Comparison of ENCODE assay signal across 1 cellular context in the genomic region with DNA sequence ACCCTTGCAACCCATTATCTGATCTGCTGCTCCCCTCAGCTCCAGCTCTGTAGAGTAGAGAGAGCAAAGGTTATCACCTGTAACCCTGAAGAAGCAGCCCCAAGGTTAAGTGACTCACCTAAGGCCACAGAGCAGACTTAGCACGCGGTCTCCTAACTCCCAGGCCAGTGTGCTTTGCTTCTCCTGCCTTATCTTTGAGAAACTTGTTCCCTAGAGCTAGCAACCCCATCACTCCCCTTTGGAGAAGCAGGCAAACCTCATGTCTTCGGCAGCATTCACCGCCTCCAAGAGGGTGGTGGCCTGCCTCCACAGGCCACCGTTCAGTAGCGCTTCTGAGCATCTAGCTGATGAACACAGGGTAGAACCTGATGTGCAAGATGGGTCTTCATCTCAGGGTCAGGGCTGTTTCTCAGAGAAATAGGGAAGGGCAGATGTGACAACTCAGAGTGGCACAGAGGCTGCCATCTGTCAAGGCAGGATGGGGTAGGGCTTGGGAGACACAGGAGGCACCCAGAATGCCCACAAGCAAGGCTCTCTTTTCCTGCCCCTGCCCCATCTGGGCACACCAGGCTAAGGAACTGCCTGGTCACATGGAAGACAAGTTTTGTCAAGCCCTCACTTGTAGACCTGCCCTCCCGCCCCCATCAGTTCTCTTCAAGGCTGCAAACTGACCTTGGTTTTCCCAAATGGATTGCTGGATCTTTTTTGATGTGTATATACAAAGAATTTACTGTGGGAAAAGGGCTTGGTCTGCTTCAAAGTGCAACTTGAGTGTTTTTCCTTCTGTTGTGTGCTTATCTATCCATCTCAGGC.
TF ChIP-seq lines count a peak whose summit lies in the region.

No MANE protein-coding gene starts in this region.

TF ChIP-seq in K562, 482 proteins besides CTCF, POLR2A, EP300 and RAD21 (continues in another document):
- TF ChIP-seq, protein P1, sequence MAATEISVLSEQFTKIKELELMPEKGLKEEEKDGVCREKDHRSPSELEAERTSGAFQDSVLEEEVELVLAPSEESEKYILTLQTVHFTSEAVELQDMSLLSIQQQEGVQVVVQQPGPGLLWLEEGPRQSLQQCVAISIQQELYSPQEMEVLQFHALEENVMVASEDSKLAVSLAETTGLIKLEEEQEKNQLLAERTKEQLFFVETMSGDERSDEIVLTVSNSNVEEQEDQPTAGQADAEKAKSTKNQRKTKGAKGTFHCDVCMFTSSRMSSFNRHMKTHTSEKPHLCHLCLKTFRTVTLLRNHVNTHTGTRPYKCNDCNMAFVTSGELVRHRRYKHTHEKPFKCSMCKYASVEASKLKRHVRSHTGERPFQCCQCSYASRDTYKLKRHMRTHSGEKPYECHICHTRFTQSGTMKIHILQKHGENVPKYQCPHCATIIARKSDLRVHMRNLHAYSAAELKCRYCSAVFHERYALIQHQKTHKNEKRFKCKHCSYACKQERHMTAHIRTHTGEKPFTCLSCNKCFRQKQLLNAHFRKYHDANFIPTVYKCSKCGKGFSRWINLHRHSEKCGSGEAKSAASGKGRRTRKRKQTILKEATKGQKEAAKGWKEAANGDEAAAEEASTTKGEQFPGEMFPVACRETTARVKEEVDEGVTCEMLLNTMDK (IDR thresholded peaks at IDR 0.05; ENCODE audit: borderline replicate concordance, insufficient read depth, low read depth, low read length, poor library complexity, severe bottlenecking): no peak
- no peak for TF ChIP-seq MCM5 (IDR thresholded peaks at IDR 0.05; ENCODE audit: low read depth)
- no peak for TF ChIP-seq HNRNPUL1 (IDR thresholded peaks at IDR 0.05; ENCODE audit: low read length)
- no peak for TF ChIP-seq HDAC6 (IDR thresholded peaks at IDR 0.05; ENCODE audit: low read depth, low read length)
- TF ChIP-seq ZNF274 (IDR thresholded peaks at IDR 0.05; ENCODE audit: borderline replicate concordance, low read depth, low read length): no peak
- TF ChIP-seq, protein P2, sequence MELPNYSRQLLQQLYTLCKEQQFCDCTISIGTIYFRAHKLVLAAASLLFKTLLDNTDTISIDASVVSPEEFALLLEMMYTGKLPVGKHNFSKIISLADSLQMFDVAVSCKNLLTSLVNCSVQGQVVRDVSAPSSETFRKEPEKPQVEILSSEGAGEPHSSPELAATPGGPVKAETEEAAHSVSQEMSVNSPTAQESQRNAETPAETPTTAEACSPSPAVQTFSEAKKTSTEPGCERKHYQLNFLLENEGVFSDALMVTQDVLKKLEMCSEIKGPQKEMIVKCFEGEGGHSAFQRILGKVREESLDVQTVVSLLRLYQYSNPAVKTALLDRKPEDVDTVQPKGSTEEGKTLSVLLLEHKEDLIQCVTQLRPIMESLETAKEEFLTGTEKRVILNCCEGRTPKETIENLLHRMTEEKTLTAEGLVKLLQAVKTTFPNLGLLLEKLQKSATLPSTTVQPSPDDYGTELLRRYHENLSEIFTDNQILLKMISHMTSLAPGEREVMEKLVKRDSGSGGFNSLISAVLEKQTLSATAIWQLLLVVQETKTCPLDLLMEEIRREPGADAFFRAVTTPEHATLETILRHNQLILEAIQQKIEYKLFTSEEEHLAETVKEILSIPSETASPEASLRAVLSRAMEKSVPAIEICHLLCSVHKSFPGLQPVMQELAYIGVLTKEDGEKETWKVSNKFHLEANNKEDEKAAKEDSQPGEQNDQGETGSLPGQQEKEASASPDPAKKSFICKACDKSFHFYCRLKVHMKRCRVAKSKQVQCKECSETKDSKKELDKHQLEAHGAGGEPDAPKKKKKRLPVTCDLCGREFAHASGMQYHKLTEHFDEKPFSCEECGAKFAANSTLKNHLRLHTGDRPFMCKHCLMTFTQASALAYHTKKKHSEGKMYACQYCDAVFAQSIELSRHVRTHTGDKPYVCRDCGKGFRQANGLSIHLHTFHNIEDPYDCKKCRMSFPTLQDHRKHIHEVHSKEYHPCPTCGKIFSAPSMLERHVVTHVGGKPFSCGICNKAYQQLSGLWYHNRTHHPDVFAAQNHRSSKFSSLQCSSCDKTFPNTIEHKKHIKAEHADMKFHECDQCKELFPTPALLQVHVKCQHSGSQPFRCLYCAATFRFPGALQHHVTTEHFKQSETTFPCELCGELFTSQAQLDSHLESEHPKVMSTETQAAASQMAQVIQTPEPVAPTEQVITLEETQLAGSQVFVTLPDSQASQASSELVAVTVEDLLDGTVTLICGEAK (IDR thresholded peaks at IDR 0.05): no peak
- TF ChIP-seq, protein P2 (CRISPR knock-in tag; IDR thresholded peaks at IDR 0.05): no peak
- 0 out of 2 replicates have a peak, but pooled peaks have one; percentile 24 for TF ChIP-seq ATF7 (IDR thresholded peaks at IDR 0.05)
- TF ChIP-seq ZNF764 (CRISPR knock-in tag; IDR thresholded peaks at IDR 0.05; ENCODE audit: low read depth): no peak
- TF ChIP-seq SLC30A9 (CRISPR knock-in tag; IDR thresholded peaks at IDR 0.05): no peak
- TF ChIP-seq, protein P3, sequence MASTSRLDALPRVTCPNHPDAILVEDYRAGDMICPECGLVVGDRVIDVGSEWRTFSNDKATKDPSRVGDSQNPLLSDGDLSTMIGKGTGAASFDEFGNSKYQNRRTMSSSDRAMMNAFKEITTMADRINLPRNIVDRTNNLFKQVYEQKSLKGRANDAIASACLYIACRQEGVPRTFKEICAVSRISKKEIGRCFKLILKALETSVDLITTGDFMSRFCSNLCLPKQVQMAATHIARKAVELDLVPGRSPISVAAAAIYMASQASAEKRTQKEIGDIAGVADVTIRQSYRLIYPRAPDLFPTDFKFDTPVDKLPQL (IDR thresholded peaks at IDR 0.05; ENCODE audit: extremely low read depth, insufficient read length): no peak
- no peak for TF ChIP-seq ETV1 (tag; conservative IDR thresholded peaks at IDR 0.05; ENCODE audit: low read depth)
- no peak for TF ChIP-seq CGGBP1 (CRISPR knock-in tag; IDR thresholded peaks at IDR 0.05)
- TF ChIP-seq, protein P4, sequence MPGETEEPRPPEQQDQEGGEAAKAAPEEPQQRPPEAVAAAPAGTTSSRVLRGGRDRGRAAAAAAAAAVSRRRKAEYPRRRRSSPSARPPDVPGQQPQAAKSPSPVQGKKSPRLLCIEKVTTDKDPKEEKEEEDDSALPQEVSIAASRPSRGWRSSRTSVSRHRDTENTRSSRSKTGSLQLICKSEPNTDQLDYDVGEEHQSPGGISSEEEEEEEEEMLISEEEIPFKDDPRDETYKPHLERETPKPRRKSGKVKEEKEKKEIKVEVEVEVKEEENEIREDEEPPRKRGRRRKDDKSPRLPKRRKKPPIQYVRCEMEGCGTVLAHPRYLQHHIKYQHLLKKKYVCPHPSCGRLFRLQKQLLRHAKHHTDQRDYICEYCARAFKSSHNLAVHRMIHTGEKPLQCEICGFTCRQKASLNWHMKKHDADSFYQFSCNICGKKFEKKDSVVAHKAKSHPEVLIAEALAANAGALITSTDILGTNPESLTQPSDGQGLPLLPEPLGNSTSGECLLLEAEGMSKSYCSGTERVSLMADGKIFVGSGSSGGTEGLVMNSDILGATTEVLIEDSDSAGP (CRISPR knock-in tag; IDR thresholded peaks at IDR 0.05): 0 out of 2 replicates have a peak, but pooled peaks have one; percentile 37
- no peak for TF ChIP-seq ZFP1 (CRISPR knock-in tag; IDR thresholded peaks at IDR 0.05)
- TF ChIP-seq, protein P5, sequence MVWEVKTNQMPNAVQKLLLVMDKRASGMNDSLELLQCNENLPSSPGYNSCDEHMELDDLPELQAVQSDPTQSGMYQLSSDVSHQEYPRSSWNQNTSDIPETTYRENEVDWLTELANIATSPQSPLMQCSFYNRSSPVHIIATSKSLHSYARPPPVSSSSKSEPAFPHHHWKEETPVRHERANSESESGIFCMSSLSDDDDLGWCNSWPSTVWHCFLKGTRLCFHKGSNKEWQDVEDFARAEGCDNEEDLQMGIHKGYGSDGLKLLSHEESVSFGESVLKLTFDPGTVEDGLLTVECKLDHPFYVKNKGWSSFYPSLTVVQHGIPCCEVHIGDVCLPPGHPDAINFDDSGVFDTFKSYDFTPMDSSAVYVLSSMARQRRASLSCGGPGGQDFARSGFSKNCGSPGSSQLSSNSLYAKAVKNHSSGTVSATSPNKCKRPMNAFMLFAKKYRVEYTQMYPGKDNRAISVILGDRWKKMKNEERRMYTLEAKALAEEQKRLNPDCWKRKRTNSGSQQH (CRISPR knock-in tag; IDR thresholded peaks at IDR 0.05): no peak
- TF ChIP-seq SMARCE1 (IDR thresholded peaks at IDR 0.05): peak; percentile 87
- TF ChIP-seq NCOA1 (IDR thresholded peaks at IDR 0.05; ENCODE audit: low read depth): no peak
- TF ChIP-seq JUNB (CRISPR knock-in tag; conservative IDR thresholded peaks at IDR 0.05): no peak
- TF ChIP-seq EZH2 (IDR thresholded peaks at IDR 0.05; ENCODE audit: borderline replicate concordance, low read depth, low read length): no peak
- TF ChIP-seq CBX1 (IDR thresholded peaks at IDR 0.05; ENCODE audit: low read depth): no peak
- TF ChIP-seq HLTF (IDR thresholded peaks at IDR 0.05): no peak
- peak; percentile 15; the same call in 1 of the 2 replicates for TF ChIP-seq GABPB1 (CRISPR knock-in tag; IDR thresholded peaks at IDR 0.05)
- TF ChIP-seq, protein P6, sequence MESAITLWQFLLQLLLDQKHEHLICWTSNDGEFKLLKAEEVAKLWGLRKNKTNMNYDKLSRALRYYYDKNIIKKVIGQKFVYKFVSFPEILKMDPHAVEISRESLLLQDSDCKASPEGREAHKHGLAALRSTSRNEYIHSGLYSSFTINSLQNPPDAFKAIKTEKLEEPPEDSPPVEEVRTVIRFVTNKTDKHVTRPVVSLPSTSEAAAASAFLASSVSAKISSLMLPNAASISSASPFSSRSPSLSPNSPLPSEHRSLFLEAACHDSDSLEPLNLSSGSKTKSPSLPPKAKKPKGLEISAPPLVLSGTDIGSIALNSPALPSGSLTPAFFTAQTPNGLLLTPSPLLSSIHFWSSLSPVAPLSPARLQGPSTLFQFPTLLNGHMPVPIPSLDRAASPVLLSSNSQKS (CRISPR knock-in tag; IDR thresholded peaks at IDR 0.05): no peak
- TF ChIP-seq ETS2 (tag; IDR thresholded peaks at IDR 0.05; ENCODE audit: borderline replicate concordance, poor library complexity, severe bottlenecking): no peak
- TF ChIP-seq, protein P7, sequence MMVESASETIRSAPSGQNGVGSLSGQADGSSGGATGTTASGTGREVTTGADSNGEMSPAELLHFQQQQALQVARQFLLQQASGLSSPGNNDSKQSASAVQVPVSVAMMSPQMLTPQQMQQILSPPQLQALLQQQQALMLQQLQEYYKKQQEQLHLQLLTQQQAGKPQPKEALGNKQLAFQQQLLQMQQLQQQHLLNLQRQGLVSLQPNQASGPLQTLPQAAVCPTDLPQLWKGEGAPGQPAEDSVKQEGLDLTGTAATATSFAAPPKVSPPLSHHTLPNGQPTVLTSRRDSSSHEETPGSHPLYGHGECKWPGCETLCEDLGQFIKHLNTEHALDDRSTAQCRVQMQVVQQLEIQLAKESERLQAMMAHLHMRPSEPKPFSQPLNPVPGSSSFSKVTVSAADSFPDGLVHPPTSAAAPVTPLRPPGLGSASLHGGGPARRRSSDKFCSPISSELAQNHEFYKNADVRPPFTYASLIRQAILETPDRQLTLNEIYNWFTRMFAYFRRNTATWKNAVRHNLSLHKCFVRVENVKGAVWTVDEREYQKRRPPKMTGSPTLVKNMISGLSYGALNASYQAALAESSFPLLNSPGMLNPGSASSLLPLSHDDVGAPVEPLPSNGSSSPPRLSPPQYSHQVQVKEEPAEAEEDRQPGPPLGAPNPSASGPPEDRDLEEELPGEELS (CRISPR knock-in tag; IDR thresholded peaks at IDR 0.05; ENCODE audit: borderline replicate concordance): no peak
- TF ChIP-seq ZHX1 (conservative IDR thresholded peaks at IDR 0.05; ENCODE audit: low read length): no peak
